9 cellular contexts compared by ENCODE assay signal in genomic region chr2:106030287-106031268, GRCh38.
A peak's percentile ranks its signal among the peaks of the same experiment; 100 is the strongest.
DNase-seq lines count a peak whose midpoint lies in the region; ATAC-seq, FAIRE-seq and TF ChIP-seq lines count a peak whose summit lies in the region.
"Had no signal": no experiment of that assay in that cellular context is flagged by ENCODE, and none has a peak within 500 bp of the region (broad histone marks: within the 10 kb centered on the region; RNA-seq: fewer than 3 reads in every experiment).

No MANE protein-coding gene starts in this region.

- intact Hi-C loops in ovary (cut with DNase I) = no loop called here

- FAIRE-seq in D721Med (lab: Jason Lieb, UNC) = no peak

- no peak overlapping the region for H3K4me3 Mint-ChIP-seq in endothelial cell (ENCODE audit: unreplicated experiment)
- H3K4me3 Mint-ChIP-seq: naive thymus-derived CD4-positive, alpha-beta T cell had no signal

- H3K27ac Mint-ChIP-seq in endothelial cell (ENCODE audit: unreplicated experiment) = peak overlapping the region; percentile 44

- H3K4me1 ChIP-seq in ovary (ENCODE audit: insufficient read depth) (peaks cover 13% of the 10 kb centered on the region), tibial nerve (peaks cover 0 to 35% (median 15%) of the 10 kb centered on the region in 4 donors)

- peak; percentile 92 for ATAC-seq in GM19023 (IDR thresholded peaks at IDR 0.05; ENCODE audit: unreplicated experiment)
- ATAC-seq in GM21423 (IDR thresholded peaks at IDR 0.05; ENCODE audit: unreplicated experiment) = no peak
- no peak for ATAC-seq in GM21381 (IDR thresholded peaks at IDR 0.05; ENCODE audit: unreplicated experiment)
- ATAC-seq: naive thymus-derived CD4-positive, alpha-beta T cell had no signal

- H3K4me3 ChIP-seq in ovary (no peak overlapping the region), tibial nerve (peak overlapping the region in 1 of 4 donors; percentile 1)

- no peaks in the 10 kb centered on the region for H3K36me3 Mint-ChIP-seq in endothelial cell (ENCODE audit: low read depth, unreplicated experiment)
- H3K36me3 Mint-ChIP-seq: naive thymus-derived CD4-positive, alpha-beta T cell had no signal

- no peaks in the 10 kb centered on the region for H3K27me3 ChIP-seq in ovary
- H3K27me3 ChIP-seq in tibial nerve = no peaks in the 10 kb centered on the region

- 17 to 21% (median 19%) methylated on average over 14 of the region's 14 CpGs for WGBS in ovary, 3 donors
- WGBS in tibial nerve, 2 donors = 25 to 38% methylated on average over 14 of the region's 14 CpGs

- peak overlapping the region; percentile 21 to 75 for H3K27ac ChIP-seq in ovary
- peak overlapping the region; percentile 23 to 89 (median 70) for H3K27ac ChIP-seq in tibial nerve

- H3K36me3 ChIP-seq in ovary = no peaks in the 10 kb centered on the region
- no peaks in the 10 kb centered on the region for H3K36me3 ChIP-seq in tibial nerve

- H3K4me1 Mint-ChIP-seq in endothelial cell (ENCODE audit: unreplicated experiment) = peaks cover 14% of the 10 kb centered on the region

- TF ChIP-seq EP300 in ovary (IDR thresholded peaks at IDR 0.05) = no peak
- TF ChIP-seq EP300 in tibial nerve (IDR thresholded peaks at IDR 0.05) = peak in 1 of 2 donors; percentile 71

- TF ChIP-seq CTCF in endothelial cell (IDR thresholded peaks at IDR 0.05; ENCODE audit: unreplicated experiment) (no peak), ovary (IDR thresholded peaks at IDR 0.05) (no peak), tibial nerve (IDR thresholded peaks at IDR 0.05) (no peak), D721Med (IDR thresholded peaks at IDR 0.05; ENCODE audit: insufficient read depth, missing control alignments) (no peak)

- no peaks in the 10 kb centered on the region for H3K9me3 ChIP-seq in ovary
- no peaks in the 10 kb centered on the region for H3K9me3 ChIP-seq in tibial nerve

- peaks cover 3% of the 10 kb centered on the region for H3K27me3 Mint-ChIP-seq in endothelial cell (ENCODE audit: unreplicated experiment)

- DNase-seq in NOMO-1 treated with DMSO at 0.1 percent for 48 hours (lab: John Stamatoyannopoulos, UW; ENCODE audit: unreplicated experiment) = peak; percentile 3
- no peak for DNase-seq in endothelial cell (ENCODE audit: low spot score)
- DNase-seq in ovary = peak; percentile 35 to 66 (median 49)
- DNase-seq in tibial nerve (ENCODE audit: low spot score in 2 of 2) = peak in 1 of 2 donors; percentile 51
- DNase-seq in D721Med (ENCODE audit: insufficient read length, low spot score) = no peak

- no peaks in the 10 kb centered on the region for H3K9me3 Mint-ChIP-seq in endothelial cell (ENCODE audit: unreplicated experiment)

- no peak for TF ChIP-seq POLR2A in ovary (IDR thresholded peaks at IDR 0.05)
- no peak for TF ChIP-seq POLR2A in tibial nerve (IDR thresholded peaks at IDR 0.05)

Comparison
In these comparisons a context has a peak if more than half of its experiments do, and no peak if none do; other contexts are left out.
1. DNase-seq: peak in NOMO-1 treated with DMSO at 0.1 percent for 48 hours (single experiment) and ovary (5 of 5); none in endothelial cell (single experiment) and D721Med (single experiment).